Comparison of ENCODE assay signal across 12 cellular contexts in genomic region chr12:93375906-93376305, GRCh38. TPM values are rescaled to one million over a fixed set of nuclear protein-coding genes. Genes with fewer than 3 reads are reported as not detected.
A peak's percentile ranks its signal among the peaks of the same experiment; 100 is the strongest.
DNase-seq lines count a peak whose midpoint lies in the region; ATAC-seq and TF ChIP-seq lines count a peak whose summit lies in the region.
"Had no signal": no experiment of that assay in that cellular context is flagged by ENCODE, and none has a peak within 500 bp of the region (broad histone marks: within the 10 kb centered on the region; RNA-seq: fewer than 3 reads in every experiment).

No MANE protein-coding gene starts in this region.

- no peak overlapping the region for H3K23ac ChIP-seq in mesenchymal stem cell (ENCODE audit: low read length in 2 of 2)

- DNase-seq in NT2/D1 (ENCODE audit: low read depth, low spot score): no peak
- DNase-seq in coronary artery (ENCODE audit: low spot score): no peak
- no peak for DNase-seq in mesenchymal stem cell
- no peak for DNase-seq in substantia nigra (lab: John Stamatoyannopoulos, UW)
- no peak for DNase-seq in NCI-H2107 treated with DMSO at 0.1 percent for 48 hours (lab: John Stamatoyannopoulos, UW; ENCODE audit: unreplicated experiment)
- no peak for DNase-seq in activated CD4-positive, CD25-positive, alpha-beta regulatory T cell treated with anti-CD3 and anti-CD28 coated beads, Interleukin-2, amount 50 U/mL, for 72 hours
- DNase-seq: effector memory CD8-positive, alpha-beta T cell; NCI-H187; testis had no signal

- peak overlapping the region in 1 of 2 experiments; percentile 38 for H3K18ac ChIP-seq in mesenchymal stem cell (ENCODE audit: low read depth in 1 of 2, low read length in 2 of 2)

- WGBS in mesenchymal stem cell: 94% methylated on average over 4 of the region's 6 CpGs

- H2AK5ac ChIP-seq in mesenchymal stem cell (ENCODE audit: low read length, severe bottlenecking): no peak overlapping the region

- peak overlapping the region; percentile 86 to 97 for H3K27ac ChIP-seq in coronary artery
- no peak overlapping the region for H3K27ac ChIP-seq in mesenchymal stem cell (ENCODE audit: low read length, poor library complexity, severe bottlenecking)
- H3K27ac ChIP-seq in substantia nigra (ENCODE audit: low read depth, low read length, poor library complexity, severe bottlenecking): peak overlapping the region; percentile 59
- H3K27ac ChIP-seq: KMS-11 had no signal

- no peak overlapping the region for H2BK12ac ChIP-seq in mesenchymal stem cell (ENCODE audit: low read length in 2 of 2)

- H3K14ac ChIP-seq in mesenchymal stem cell (ENCODE audit: low read length in 2 of 2): no peak overlapping the region

- H3K4me2 ChIP-seq in mesenchymal stem cell (ENCODE audit: low read length, poor library complexity, severe bottlenecking): no peak overlapping the region
- H3K4me2 ChIP-seq: KMS-11 had no signal

- H2AFZ ChIP-seq in mesenchymal stem cell (ENCODE audit: low read depth, low read length): peak overlapping the region; percentile 23

- no peaks in the 10 kb centered on the region for H3K27me3 ChIP-seq in NT2/D1 (ENCODE audit: insufficient read depth, insufficient read length)
- H3K27me3 ChIP-seq in mesenchymal stem cell (ENCODE audit: control insufficient read depth in 1 of 2, insufficient read depth in 1 of 2, low read length in 2 of 2): no peaks in the 10 kb centered on the region
- H3K27me3 ChIP-seq: testis had no signal

- peaks cover 9% of the 10 kb centered on the region for H3K4me1 ChIP-seq in NT2/D1 (ENCODE audit: insufficient read depth, insufficient read length)
- peaks cover 5% of the 10 kb centered on the region for H3K4me1 ChIP-seq in mesenchymal stem cell (ENCODE audit: control insufficient read depth, insufficient read depth, low read depth, low read length)

- no peak overlapping the region for H3K4ac ChIP-seq in mesenchymal stem cell (ENCODE audit: low read depth in 1 of 2, low read length in 2 of 2)

- no peak for ATAC-seq in HG02642 (IDR thresholded peaks at IDR 0.05; ENCODE audit: poor library complexity, unreplicated experiment)
- ATAC-seq: effector memory CD8-positive, alpha-beta T cell had no signal

- H3K4me3 ChIP-seq in NT2/D1 (ENCODE audit: insufficient read length, low read depth): no peak overlapping the region
- peak overlapping the region; percentile 79 for H3K4me3 ChIP-seq in coronary artery
- peak overlapping the region in 1 of 2 experiments; percentile 87 for H3K4me3 ChIP-seq in mesenchymal stem cell (ENCODE audit: insufficient read depth in 1 of 2, low read depth in 1 of 2, low read length in 2 of 2)
- H3K4me3 ChIP-seq: mucosa of descending colon had no signal

- no peak overlapping the region for H4K8ac ChIP-seq in mesenchymal stem cell (ENCODE audit: low read length)

- H3K36me3 ChIP-seq in NT2/D1 (ENCODE audit: insufficient read depth, insufficient read length, low read length): peaks cover 2% of the 10 kb centered on the region
- H3K36me3 ChIP-seq in mesenchymal stem cell (ENCODE audit: control insufficient read depth in 1 of 2, insufficient read depth in 2 of 2, low read depth in 1 of 2, low read length in 2 of 2): no peaks in the 10 kb centered on the region

- H2BK15ac ChIP-seq in mesenchymal stem cell (ENCODE audit: low read depth, poor library complexity, severe bottlenecking): no peak overlapping the region

- H3K9ac ChIP-seq in NT2/D1 (ENCODE audit: insufficient read length, low read depth) (peak overlapping the region; percentile 23), mesenchymal stem cell (ENCODE audit: low read length) (peak overlapping the region; percentile 95)
- H3K9ac ChIP-seq: KMS-11 had no signal

- H2BK120ac ChIP-seq in mesenchymal stem cell (ENCODE audit: low read depth, low read length): no peak overlapping the region

- TF ChIP-seq CTCF in coronary artery (IDR thresholded peaks at IDR 0.05): no peak

- no peak overlapping the region for H2BK5ac ChIP-seq in mesenchymal stem cell (ENCODE audit: low read depth, low read length, poor library complexity, severe bottlenecking)

- no peak overlapping the region for H4K91ac ChIP-seq in mesenchymal stem cell (ENCODE audit: low read length)

- H3K79me1 ChIP-seq in mesenchymal stem cell (replicated peaks; ENCODE audit: low read length, poor library complexity, severe bottlenecking): no peaks in the 10 kb centered on the region

- no peaks in the 10 kb centered on the region for H3K9me3 ChIP-seq in NT2/D1 (ENCODE audit: insufficient read depth, low read length)
- no peaks in the 10 kb centered on the region for H3K9me3 ChIP-seq in mesenchymal stem cell (ENCODE audit: control insufficient read depth, low read length)
- H3K9me3 ChIP-seq: mucosa of descending colon, testis had no signal

RNA-seq across cellular contexts. Expression of gene NUDT4, which starts 1.8 kb away (rescaled TPM):
- 54.8 TPM for polyA plus RNA-seq in mesenchymal stem cell (2013, experiment 1 of 2)
- 57.6 TPM for polyA plus RNA-seq in mesenchymal stem cell (2013, experiment 2 of 2)
